ENCODE assay signal across 17 cellular contexts in genomic region chr11:69657911-69658605, GRCh38. TPM values are rescaled to one million over a fixed set of nuclear protein-coding genes. Genes with fewer than 3 reads are reported as not detected.
DNase-seq lines count a peak whose midpoint lies in the region; ATAC-seq and TF ChIP-seq lines count a peak whose summit lies in the region.
"Had no signal": no experiment of that assay in that cellular context is flagged by ENCODE, and none has a peak within 500 bp of the region (broad histone marks: within the 10 kb centered on the region; RNA-seq: fewer than 3 reads in every experiment).

No MANE protein-coding gene starts in this region.

- H3K79me2 ChIP-seq in GM23338 (replicated peaks; ENCODE audit: insufficient read depth) (no peaks in the 10 kb centered on the region), hepatocyte (no peaks in the 10 kb centered on the region), osteoblast (ENCODE audit: insufficient read depth, low read length) (no peaks in the 10 kb centered on the region), PC-3 (ENCODE audit: low read length) (no peaks in the 10 kb centered on the region)

- H3K36me3 ChIP-seq in GM23338 (ENCODE audit: insufficient read depth) (no peaks in the 10 kb centered on the region; the same call in 1 of the 2 replicates), RWPE2 (ENCODE audit: low read depth) (peaks cover 12% of the 10 kb centered on the region), hepatocyte (replicated peaks; ENCODE audit: insufficient read depth, low read depth) (no peaks in the 10 kb centered on the region), osteoblast (ENCODE audit: insufficient read depth, low read length) (peaks cover 17% of the 10 kb centered on the region), PC-3 (ENCODE audit: low read depth, low read length) (peaks cover 5% of the 10 kb centered on the region)

- POLR2A ChIA-PET in PC-3 (lab: Charles Lee; ENCODE audit: unreplicated experiment) = interaction anchor here (0.5 kb wide), 1 partner anchor 543 kb away, joined by 24 read pairs; no protein-coding TSS in a partner anchor

- H4K20me1 ChIP-seq in GM23338 (replicated peaks; ENCODE audit: insufficient read depth) (no peaks in the 10 kb centered on the region), hepatocyte (ENCODE audit: insufficient read depth, poor library complexity, severe bottlenecking) (no peaks in the 10 kb centered on the region), osteoblast (ENCODE audit: insufficient read depth, low read length) (peaks cover 37% of the 10 kb centered on the region), PC-3 (ENCODE audit: low read length) (peaks cover 4% of the 10 kb centered on the region)

- TF ChIP-seq CTCF in GM23338 (conservative IDR thresholded peaks at IDR 0.05; ENCODE audit: low read depth in 2 of 2) (no peak), RWPE2 (IDR thresholded peaks at IDR 0.05; ENCODE audit: poor library complexity, severe bottlenecking) (no peak), hepatocyte (IDR thresholded peaks at IDR 0.05; ENCODE audit: poor library complexity) (no peak), osteoblast (IDR thresholded peaks at IDR 0.05; ENCODE audit: extremely low read depth, low read depth, low read length) (no peak), PC-3 (conservative IDR thresholded peaks at IDR 0.05; ENCODE audit: low read depth, low read length) (no peak)

- H3K9me3 Mint-ChIP-seq in GM23338 = no peaks in the 10 kb centered on the region

- H3K9me3 ChIP-seq in RWPE2 (ENCODE audit: severe bottlenecking) (no peaks in the 10 kb centered on the region), hepatocyte (ENCODE audit: low read depth) (no peaks in the 10 kb centered on the region), osteoblast (ENCODE audit: low read depth, low read length) (no peaks in the 10 kb centered on the region), PC-3 (ENCODE audit: low read length) (no peaks in the 10 kb centered on the region)

- peaks cover 12% of the 10 kb centered on the region for H3K36me3 Mint-ChIP-seq in GM23338 (ENCODE audit: low read depth)

- 37% methylated on average over 26 of the region's 26 CpGs for WGBS in hepatocyte (ENCODE audit: low lambda C conversion rate, missing lambda C conversion rate)

- no peak overlapping the region for H3K9ac ChIP-seq in PC-3 (ENCODE audit: low read length)

- DNase-seq in GM23338 (ENCODE audit: low spot score) (peak; percentile 88), RWPE2 (ENCODE audit: low spot score) (peak; percentile 60), hepatocyte (ENCODE audit: low spot score) (peak; percentile 50), osteoblast (ENCODE audit: insufficient read length, low spot score, missing footprints) (peak; percentile 87), PC-3 (no peak)
- DNase-seq in stimulated activated naive CD4-positive, alpha-beta T cell (lab: John Stamatoyannopoulos, UW) = no peak
- DNase-seq: activated CD4-positive, alpha-beta T cell treated with anti-CD3 and anti-CD28 coated beads, Interleukin-2, amount 50 U/mL, for 4 hours; activated gamma-delta T cell treated with Interleukin-2 at 50 U/mL for 16 hours; caudate nucleus; NCI-H2081 treated with DMSO at 0.1 percent for 48 hours had no signal

- peaks cover 37% of the 10 kb centered on the region for H3K4me1 Mint-ChIP-seq in GM23338

- peaks cover 23% of the 10 kb centered on the region for H3K27me3 Mint-ChIP-seq in GM23338 (ENCODE audit: insufficient read depth, low read depth, poor library complexity)

- ATAC-seq in GM23338 (peak; percentile 78), RWPE2 (ENCODE audit: low read depth) (no peak), HG02870 (IDR thresholded peaks at IDR 0.05; ENCODE audit: unreplicated experiment) (no peak), GM19023 (IDR thresholded peaks at IDR 0.05; ENCODE audit: unreplicated experiment) (no peak), PC-3 (no peak)

- H3K4me3 Mint-ChIP-seq in GM23338 = no peak overlapping the region

- CTCF ChIA-PET in PC-3 (lab: Charles Lee) = no interaction called here

- H3K4me2 ChIP-seq in GM23338 = peak overlapping the region; percentile 55; the same call in 1 of the 2 replicates
- no peak overlapping the region for H3K4me2 ChIP-seq in hepatocyte
- H3K4me2 ChIP-seq in osteoblast (ENCODE audit: insufficient read depth, low read length) = no peak overlapping the region
- no peak overlapping the region for H3K4me2 ChIP-seq in PC-3 (ENCODE audit: low read length)

- H3K27ac ChIP-seq in GM23338 (ENCODE audit: low read depth) (peak overlapping the region; percentile 74), RWPE2 (ENCODE audit: poor library complexity, severe bottlenecking) (no peak overlapping the region), hepatocyte (peak overlapping the region; percentile 37), osteoblast (ENCODE audit: low read depth, low read length) (no peak overlapping the region), PC-3 (ENCODE audit: low read length) (no peak overlapping the region)

- no peak overlapping the region for H3K4me3 ChIP-seq in GM23338
- H3K4me3 ChIP-seq in RWPE2 (ENCODE audit: severe bottlenecking) = no peak overlapping the region
- no peak overlapping the region for H3K4me3 ChIP-seq in hepatocyte
- no peak overlapping the region for H3K4me3 ChIP-seq in osteoblast (ENCODE audit: insufficient read depth, low read length)
- H3K4me3 ChIP-seq in PC-3 (ENCODE audit: low read length) = no peak overlapping the region

- H3K27ac Mint-ChIP-seq in GM23338 = peak overlapping the region; percentile 72; the same call in 1 of the 2 replicates

- H3K4me1 ChIP-seq in GM23338 (ENCODE audit: insufficient read depth) (peaks cover 18% of the 10 kb centered on the region), RWPE2 (ENCODE audit: insufficient read depth, poor library complexity, severe bottlenecking) (peaks cover 4% of the 10 kb centered on the region), hepatocyte (ENCODE audit: insufficient read depth) (peaks cover 16% of the 10 kb centered on the region), osteoblast (ENCODE audit: insufficient read depth, low read length) (peaks cover 10% of the 10 kb centered on the region), PC-3 (ENCODE audit: insufficient read depth, low read length) (peaks cover 26% of the 10 kb centered on the region)

- peak overlapping the region; percentile 78; the same call in 1 of the 2 replicates for H2AFZ ChIP-seq in GM23338
- peak overlapping the region; percentile 52 for H2AFZ ChIP-seq in hepatocyte
- H2AFZ ChIP-seq in osteoblast (ENCODE audit: low read length) = no peak overlapping the region
- no peak overlapping the region for H2AFZ ChIP-seq in PC-3 (ENCODE audit: low read length)

- intact Hi-C loops in PC-3 (cut with micrococcal nuclease) = no loop called here

- H3F3A ChIP-seq in GM23338 (replicated peaks; ENCODE audit: low read depth) (0 out of 2 replicates have a peak, but pooled peaks cover 9% of the 10 kb centered on the region), PC-3 (ENCODE audit: low read length, unreplicated experiment) (peaks cover 15% of the 10 kb centered on the region)

- BruUV-seq in PC-3 (replicated peaks; lab: Mats Ljungman, UMichigan) = no TSS peak

- H3K27me3 ChIP-seq in GM23338 (ENCODE audit: insufficient read depth) (no peaks in the 10 kb centered on the region), RWPE2 (ENCODE audit: insufficient read depth, poor library complexity, severe bottlenecking) (no peaks in the 10 kb centered on the region), hepatocyte (no peaks in the 10 kb centered on the region), osteoblast (ENCODE audit: insufficient read depth, low read length) (no peaks in the 10 kb centered on the region), PC-3 (ENCODE audit: low read length) (no peaks in the 10 kb centered on the region)

- H3K9me2 ChIP-seq in GM23338 (ENCODE audit: insufficient read depth) (no peaks in the 10 kb centered on the region), hepatocyte (replicated peaks; ENCODE audit: insufficient read depth) (no peaks in the 10 kb centered on the region), PC-3 (replicated peaks; ENCODE audit: low read length) (no peaks in the 10 kb centered on the region)

TF ChIP-seq in GM23338, 12 proteins besides CTCF, POLR2A, EP300 and RAD21:
- no peak for TF ChIP-seq EZH2 (IDR thresholded peaks at IDR 0.05; ENCODE audit: low read depth, unreplicated experiment)
- 0 out of 2 replicates have a peak, but pooled peaks have one; percentile 1 for TF ChIP-seq CREB1 (CRISPR knock-in tag; IDR thresholded peaks at IDR 0.05; ENCODE audit: low read depth)

RNA-seq across cellular contexts. Expression of gene LTO1, which starts 17.1 kb away (rescaled TPM):
- 12.9 and 20.1 TPM in 2 replicates for total RNA-seq in GM23338 (2014; rRNA removed; shearing (Covaris generic))
- polyA plus RNA-seq in GM23338 (2016; fragmentation: Nextera tagmentation; extraction: Ambion mirVana) = 23.2 and 23.3 TPM in 2 replicates
- 13.4 and 32.9 TPM in 2 replicates for total RNA-seq in hepatocyte
- 12.6 and 19.6 TPM in 2 replicates for polyA plus RNA-seq in hepatocyte
- total RNA-seq in osteoblast = 21.8 and 24.6 TPM in 2 replicates
- total RNA-seq in PC-3 (2014; rRNA removed) = 37.5 and 46.1 TPM in 2 replicates

RNA-seq across cellular contexts. Expression of gene CCND1, which starts 17.1 kb away (rescaled TPM):
- total RNA-seq in GM23338 (2014; rRNA removed; shearing (Covaris generic)) = 99.1 and 109 TPM in 2 replicates
- 159 and 183 TPM in 2 replicates for polyA plus RNA-seq in GM23338 (2016; fragmentation: Nextera tagmentation; extraction: Ambion mirVana)
- total RNA-seq in hepatocyte = 69.6 and 80.2 TPM in 2 replicates
- 81.9 and 82.9 TPM in 2 replicates for polyA plus RNA-seq in hepatocyte
- total RNA-seq in osteoblast = 187 and 237 TPM in 2 replicates
- total RNA-seq in PC-3 (2014; rRNA removed) = 868 and 934 TPM in 2 replicates

RNA-seq across cellular contexts. Expression of gene FGF19, which starts 45.8 kb away (rescaled TPM):
- total RNA-seq in GM23338 (2014; rRNA removed; shearing (Covaris generic)) = 27.4 and 36.1 TPM in 2 replicates
- polyA plus RNA-seq in GM23338 (2016; fragmentation: Nextera tagmentation; extraction: Ambion mirVana) (21.7 and 22.3 TPM in 2 replicates), hepatocyte (not detected in 2 replicates)
- total RNA-seq in hepatocyte (0.16 and 1.0 TPM in 2 replicates), osteoblast (not detected in 2 replicates), PC-3 (2014; rRNA removed) (not detected in 2 replicates)
- total RNA-seq: mononuclear cell; renal cortical epithelial cell; subcutaneous adipose tissue; T-helper 1 cell treated with Interleukin-12 subunit alpha and Interleukin-12 subunit beta and Interleukin-4 antibody, amounts not matched to agents 30 ng/mL and 1 ng/mL, for 36 hours had no signal
- polyA plus RNA-seq: esophagus had no signal

Comparison
In these comparisons a context has a peak if more than half of its experiments do, and no peak if none do; other contexts are left out.
1. DNase-seq: peak in GM23338 (single experiment), RWPE2 (single experiment), hepatocyte (single experiment) and osteoblast (single experiment); none in stimulated activated naive CD4-positive, alpha-beta T cell (0 of 6) and PC-3 (single experiment).
2. H2AFZ ChIP-seq: peak in GM23338 (single experiment) and hepatocyte (single experiment); none in osteoblast (single experiment) and PC-3 (single experiment).
3. H3K27ac ChIP-seq: peak in GM23338 (single experiment) and hepatocyte (single experiment); none in RWPE2 (single experiment), osteoblast (single experiment) and PC-3 (single experiment).
4. RNA of gene FGF19, which starts 45.8 kb away (total RNA-seq): 27.4 to 36.1 TPM in GM23338; 0.16 to 1.0 TPM in hepatocyte, not detected in osteoblast and not detected in PC-3; every median in the first group is over 10 times any median in the second.